Comparison of ENCODE assay signal across 9 cellular contexts in genomic region chr2:28360742-28361293, GRCh38. TPM values are rescaled to one million over a fixed set of nuclear protein-coding genes. Genes with fewer than 3 reads are reported as not detected.
A peak's percentile ranks its signal among the peaks of the same experiment; 100 is the strongest.
DNase-seq lines count a peak whose midpoint lies in the region; ATAC-seq, FAIRE-seq and TF ChIP-seq lines count a peak whose summit lies in the region.
"Had no signal": no experiment of that assay in that cellular context is flagged by ENCODE, and none has a peak within 500 bp of the region (broad histone marks: within the 10 kb centered on the region; RNA-seq: fewer than 3 reads in every experiment).

No MANE protein-coding gene starts in this region.

- H3K4me1 ChIP-seq in astrocyte (ENCODE audit: insufficient read depth, low read length) = peaks cover 20% of the 10 kb centered on the region
- peaks cover 13% of the 10 kb centered on the region for H3K4me1 ChIP-seq in MM.1S (ENCODE audit: low read length)

- no peak overlapping the region for H2AFZ ChIP-seq in astrocyte (ENCODE audit: low read depth, low read length)
- H2AFZ ChIP-seq in MM.1S (ENCODE audit: low read length) = no peak overlapping the region

- peaks cover 10% of the 10 kb centered on the region for H3F3A ChIP-seq in MM.1S (ENCODE audit: insufficient read depth, low read length)

- no peak for ATAC-seq in HG03025 (IDR thresholded peaks at IDR 0.05; ENCODE audit: low FRiP score, unreplicated experiment)

- H3K4me3 Mint-ChIP-seq in astrocyte (ENCODE audit: unreplicated experiment) = peak overlapping the region; percentile 27

- H3K27me3 Mint-ChIP-seq in astrocyte (ENCODE audit: low read depth, unreplicated experiment) = peaks cover 2% of the 10 kb centered on the region

- no peaks in the 10 kb centered on the region for H3K36me3 ChIP-seq in astrocyte (ENCODE audit: insufficient read depth, low read length)
- no peaks in the 10 kb centered on the region for H3K36me3 ChIP-seq in MM.1S (replicated peaks; ENCODE audit: insufficient read depth, low read length)
- H3K36me3 ChIP-seq: cardiac muscle cell had no signal

- no peaks in the 10 kb centered on the region for H3K79me2 ChIP-seq in astrocyte (ENCODE audit: insufficient read depth, low read length)
- no peaks in the 10 kb centered on the region for H3K79me2 ChIP-seq in MM.1S (ENCODE audit: low read length)

- peaks cover 3% of the 10 kb centered on the region for H3K36me3 Mint-ChIP-seq in astrocyte (ENCODE audit: low read depth, unreplicated experiment)

- H3K9ac ChIP-seq in astrocyte (ENCODE audit: low read length) (no peak overlapping the region), MM.1S (ENCODE audit: low read length) (no peak overlapping the region)

- no peaks in the 10 kb centered on the region for H3K9me2 ChIP-seq in MM.1S (replicated peaks; ENCODE audit: insufficient read depth, low read length)

- H3K4me2 ChIP-seq in astrocyte (ENCODE audit: low read length) = no peak overlapping the region
- no peak overlapping the region for H3K4me2 ChIP-seq in MM.1S (ENCODE audit: low read depth, low read length)

- H3K27ac ChIP-seq in astrocyte (ENCODE audit: low read depth, low read length) (no peak overlapping the region), MM.1S (ENCODE audit: low read length) (no peak overlapping the region)
- H3K27ac ChIP-seq: cardiac muscle cell had no signal

- peak overlapping the region; percentile 53 for H3K27ac Mint-ChIP-seq in astrocyte (ENCODE audit: unreplicated experiment)

- H3K9me3 ChIP-seq in astrocyte (ENCODE audit: insufficient read depth, low read depth, low read length) (no peaks in the 10 kb centered on the region), MM.1S (replicated peaks; ENCODE audit: insufficient read depth, low read length) (no peaks in the 10 kb centered on the region)

- H3K27me3 ChIP-seq in astrocyte (ENCODE audit: insufficient read depth, low read length) (no peaks in the 10 kb centered on the region), MM.1S (replicated peaks; ENCODE audit: insufficient read depth, low read length) (no peaks in the 10 kb centered on the region)
- H3K27me3 ChIP-seq: cardiac muscle cell had no signal

- H3K4me3 ChIP-seq in astrocyte (ENCODE audit: insufficient read depth, low read depth, low read length) (no peak overlapping the region), MM.1S (ENCODE audit: low read length) (no peak overlapping the region)
- H3K4me3 ChIP-seq: cardiac muscle cell had no signal

- TF ChIP-seq CTCF in astrocyte (IDR thresholded peaks at IDR 0.05; ENCODE audit: insufficient read depth, low read depth, low read length) (no peak), MM.1S (IDR thresholded peaks at IDR 0.05; ENCODE audit: low read length) (no peak)

- H4K20me1 ChIP-seq in astrocyte (ENCODE audit: insufficient read depth, low read length) = no peaks in the 10 kb centered on the region
- no peaks in the 10 kb centered on the region for H4K20me1 ChIP-seq in MM.1S (ENCODE audit: insufficient read depth, low read length)

- peak; percentile 33 for DNase-seq in AG08396 (ENCODE audit: low spot score)
- DNase-seq in HK-2 (ENCODE audit: unreplicated experiment) = peak; percentile 86
- DNase-seq in astrocyte (ENCODE audit: low read depth) = peak; percentile 38
- peak; percentile 13 to 46 for DNase-seq in lung microvascular endothelial cell (ENCODE audit: low read depth in 2 of 2)
- DNase-seq in foreskin melanocyte = no peak
- no peak for DNase-seq in MM.1S
- no peak for DNase-seq in KG1 (lab: John Stamatoyannopoulos, UW)

- FAIRE-seq in astrocyte (lab: Jason Lieb, UNC) = no peak

- H3K9me3 Mint-ChIP-seq in astrocyte (ENCODE audit: unreplicated experiment) = no peaks in the 10 kb centered on the region

- peaks cover 32% of the 10 kb centered on the region for H3K4me1 Mint-ChIP-seq in astrocyte (ENCODE audit: low read depth, unreplicated experiment)

RNA-seq across cellular contexts. Expression of gene FOSL2, which starts 31.8 kb away (rescaled TPM):
- total RNA-seq in astrocyte (156 and 158 TPM in 2 replicates), lung microvascular endothelial cell (19.0 and 54.8 TPM in 2 replicates)

Comparison
In these comparisons a context has a peak if more than half of its experiments do, and no peak if none do; other contexts are left out.
1. DNase-seq: peak in AG08396 (single experiment), HK-2 (single experiment), astrocyte (single experiment) and lung microvascular endothelial cell (2 of 2); none in foreskin melanocyte (single experiment), MM.1S (single experiment) and KG1 (single experiment).